In the genomic region with DNA sequence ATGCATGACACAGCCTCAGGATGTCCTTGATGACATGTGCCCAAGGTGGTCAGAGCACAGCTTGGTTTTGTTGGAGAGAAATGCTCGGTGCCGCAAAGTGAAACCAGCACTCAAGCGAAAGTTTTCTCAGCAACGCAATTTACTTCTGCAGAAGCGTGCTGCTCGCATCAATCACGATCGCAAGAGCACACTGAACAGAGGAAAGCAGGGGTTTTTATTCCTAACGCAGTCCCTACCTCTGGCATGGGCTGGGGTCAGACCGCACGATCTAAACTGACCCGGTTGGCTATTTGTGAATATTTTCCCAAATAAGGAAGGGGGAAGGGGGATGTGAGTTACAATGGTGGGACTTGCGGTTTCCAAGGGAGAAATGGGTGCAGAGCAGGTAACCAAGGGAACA, we compare ENCODE assay signal across 8 cellular contexts. TPM values are rescaled to one million over a fixed set of nuclear protein-coding genes. Genes with fewer than 3 reads are reported as not detected.
DNase-seq lines count a peak whose midpoint lies in the region; ATAC-seq, FAIRE-seq and TF ChIP-seq lines count a peak whose summit lies in the region.

No MANE protein-coding gene starts in this region.

- H3K4me1 ChIP-seq in mesodermal cell (ENCODE audit: control insufficient read depth, insufficient read depth, low read length, poor library complexity, severe bottlenecking) (no peaks in the 10 kb centered on the region), uterus (no peaks in the 10 kb centered on the region)

- peaks cover 31% of the 10 kb centered on the region for H3K36me3 ChIP-seq in mesodermal cell (ENCODE audit: control insufficient read depth, insufficient read depth, low read length)
- no peaks in the 10 kb centered on the region for H3K36me3 ChIP-seq in uterus

- H3K27ac Mint-ChIP-seq in natural killer cell, result peak overlapping the region; percentile 80 to 88
- H3K27ac Mint-ChIP-seq in natural killer cell treated with Interleukin-12 subunit alpha and Interleukin-12 subunit beta and Interleukin-15 and Interleukin-18, amount 100 ng/mL, for 72 hours, result no peak overlapping the region

- no peaks in the 10 kb centered on the region for H3K27me3 ChIP-seq in uterus

- peaks cover 2 to 10% of the 10 kb centered on the region in 2 donors for H3K9me3 Mint-ChIP-seq in natural killer cell
- H3K9me3 Mint-ChIP-seq in natural killer cell treated with Interleukin-12 subunit alpha and Interleukin-12 subunit beta and Interleukin-15 and Interleukin-18, amount 100 ng/mL, for 72 hours, result peaks cover 7% of the 10 kb centered on the region

- WGBS in mesodermal cell (ENCODE audit: insufficient coverage in 2 of 2), 2 experiments, result 93 to 96% methylated on average over 13 of the region's 13 CpGs

- H3K4me3 ChIP-seq in mesodermal cell (ENCODE audit: extremely low read depth, insufficient read depth, low read length, poor library complexity, severe bottlenecking) (peak overlapping the region; percentile 96), uterus (peak overlapping the region; percentile 64 to 78)

- DNase-seq in natural killer cell, result no peak
- no peak for DNase-seq in natural killer cell treated with Interleukin-12 subunit alpha and Interleukin-12 subunit beta and Interleukin-15 and Interleukin-18, amount 100 ng/mL, for 72 hours (ENCODE audit: low spot score)
- DNase-seq in amniotic epithelial cell (ENCODE audit: low read depth), result peak; percentile 17
- DNase-seq in uterus, result no peak
- no peak for DNase-seq in OCI-M1 (lab: John Stamatoyannopoulos, UW)
- DNase-seq in SHP77 treated with DMSO at 0.1 percent for 48 hours (lab: John Stamatoyannopoulos, UW), result no peak
- DNase-seq in HTR-8/SVneo (ENCODE audit: insufficient read length, low spot score), result no peak

- peak overlapping the region; percentile 87 for H3K4me3 Mint-ChIP-seq in natural killer cell
- no peak overlapping the region for H3K4me3 Mint-ChIP-seq in natural killer cell treated with Interleukin-12 subunit alpha and Interleukin-12 subunit beta and Interleukin-15 and Interleukin-18, amount 100 ng/mL, for 72 hours

- H3K9me3 ChIP-seq in mesodermal cell (ENCODE audit: control insufficient read depth, low read length) (peaks cover 39% of the 10 kb centered on the region), uterus (no peaks in the 10 kb centered on the region)

- no peak for ATAC-seq in natural killer cell
- ATAC-seq in natural killer cell treated with Interleukin-12 subunit alpha and Interleukin-12 subunit beta and Interleukin-15 and Interleukin-18, amount 100 ng/mL, for 72 hours, result no peak

- H3K27me3 Mint-ChIP-seq in natural killer cell (ENCODE audit: low read depth in 2 of 2), result peaks cover 32 to 37% of the 10 kb centered on the region in 2 donors
- H3K27me3 Mint-ChIP-seq in natural killer cell treated with Interleukin-12 subunit alpha and Interleukin-12 subunit beta and Interleukin-15 and Interleukin-18, amount 100 ng/mL, for 72 hours, result peaks cover 19 to 30% of the 10 kb centered on the region in 2 donors

- TF ChIP-seq POLR2A in uterus (IDR thresholded peaks at IDR 0.05), result no peak

- peaks cover 31% of the 10 kb centered on the region for H3K36me3 Mint-ChIP-seq in natural killer cell
- peaks cover 36% of the 10 kb centered on the region for H3K36me3 Mint-ChIP-seq in natural killer cell treated with Interleukin-12 subunit alpha and Interleukin-12 subunit beta and Interleukin-15 and Interleukin-18, amount 100 ng/mL, for 72 hours

- FAIRE-seq in HTR-8/SVneo (lab: Jason Lieb, UNC), result no peak

- H3K27ac ChIP-seq in mesodermal cell (ENCODE audit: low read depth, low read length, severe bottlenecking), result no peak overlapping the region
- peak overlapping the region in 1 of 2 donors; percentile 73 for H3K27ac ChIP-seq in uterus

- intact Hi-C loops in natural killer cell (cut with micrococcal nuclease), result loop anchor here (2.0 kb wide), 2 partner anchors 26 to 106 kb away; a partner anchor contains a TSS
- intact Hi-C loops in uterus (cut with DNase I; ENCODE audit: low total_unique reads), result no loop called here

- TF ChIP-seq CTCF in natural killer cell (IDR thresholded peaks at IDR 0.05) (no peak), uterus (IDR thresholded peaks at IDR 0.05) (no peak)

- peaks cover 17 to 18% of the 10 kb centered on the region in 2 donors for H3K4me1 Mint-ChIP-seq in natural killer cell
- peaks cover 12 to 17% of the 10 kb centered on the region in 2 donors for H3K4me1 Mint-ChIP-seq in natural killer cell treated with Interleukin-12 subunit alpha and Interleukin-12 subunit beta and Interleukin-15 and Interleukin-18, amount 100 ng/mL, for 72 hours (ENCODE audit: low read depth in 2 of 2)

RNA-seq across cellular contexts. Expression of a gene that starts 0.8 kb away (rescaled TPM):
- 10 to 100 TPM; 16.2 to 18.3 (median 17.0) TPM for total RNA-seq in natural killer cell
- total RNA-seq in natural killer cell treated with Interleukin-12 subunit alpha and Interleukin-12 subunit beta and Interleukin-15 and Interleukin-18, amount 100 ng/mL, for 72 hours, result 10 to 100 TPM; 10.5 to 11.0 TPM
- polyA plus RNA-seq in mesodermal cell (2013, experiment 1 of 2), result 11.2 TPM
- 10.3 TPM for polyA plus RNA-seq in mesodermal cell (2013, experiment 2 of 2)
- total RNA-seq in uterus, result 10 to 100 TPM in 3 of 4 donors, 1 to 10 TPM in 1; 2.3 to 25.0 (median 14.8) TPM

RNA-seq across cellular contexts. Expression of a gene that starts 26.4 kb away (rescaled TPM):
- under 1 TPM; 0.35 to 0.95 (median 0.45) TPM for total RNA-seq in natural killer cell
- 1 to 10 TPM; 3.0 to 3.2 TPM for total RNA-seq in natural killer cell treated with Interleukin-12 subunit alpha and Interleukin-12 subunit beta and Interleukin-15 and Interleukin-18, amount 100 ng/mL, for 72 hours
- 7.5 TPM for polyA plus RNA-seq in mesodermal cell (2013, experiment 1 of 2)
- 7.7 TPM for polyA plus RNA-seq in mesodermal cell (2013, experiment 2 of 2)
- total RNA-seq in uterus, result 1 to 10 TPM; 5.0 to 9.5 (median 7.4) TPM

Comparison
In these comparisons a context has a peak if more than half of its experiments do, and no peak if none do; other contexts are left out.
1. H3K27ac Mint-ChIP-seq: peak in natural killer cell (2 of 2); none in natural killer cell treated with Interleukin-12 subunit alpha and Interleukin-12 subunit beta and Interleukin-15 and Interleukin-18, amount 100 ng/mL, for 72 hours (0 of 2).